In genomic region chr6:22785036-22785435, GRCh38 we compare ENCODE assay signal across 13 cellular contexts.
DNase-seq lines count a peak whose midpoint lies in the region; ATAC-seq and TF ChIP-seq lines count a peak whose summit lies in the region.
"Had no signal": no experiment of that assay in that cellular context is flagged by ENCODE, and none has a peak within 500 bp of the region (broad histone marks: within the 10 kb centered on the region; RNA-seq: fewer than 3 reads in every experiment).

No MANE protein-coding gene starts in this region.

- peaks cover 3% of the 10 kb centered on the region for H3K36me3 Mint-ChIP-seq in nephron progenitor cell (ENCODE audit: low read depth)
- H3K36me3 Mint-ChIP-seq: immature natural killer cell had no signal

- H3K27ac Mint-ChIP-seq in nephron progenitor cell, result peak overlapping the region; percentile 46
- H3K27ac Mint-ChIP-seq: immature natural killer cell; stimulated activated naive CD8-positive, alpha-beta T cell treated with anti-CD3 and anti-CD28 coated beads, Interleukin-15, amount 100 ng/mL, for 72 hours had no signal

- no peak overlapping the region for H3K4me3 Mint-ChIP-seq in nephron progenitor cell
- H3K4me3 Mint-ChIP-seq: immature natural killer cell; stimulated activated naive CD8-positive, alpha-beta T cell treated with anti-CD3 and anti-CD28 coated beads, Interleukin-15, amount 100 ng/mL, for 72 hours had no signal

- no peak for ATAC-seq in HG02981 (IDR thresholded peaks at IDR 0.05; ENCODE audit: unreplicated experiment)
- ATAC-seq: stimulated activated naive CD8-positive, alpha-beta T cell treated with anti-CD3 and anti-CD28 coated beads, Interleukin-15, amount 100 ng/mL, for 72 hours had no signal

- peaks cover 34% of the 10 kb centered on the region for H3K4me1 Mint-ChIP-seq in nephron progenitor cell
- H3K4me1 Mint-ChIP-seq: immature natural killer cell; stimulated activated naive CD8-positive, alpha-beta T cell treated with anti-CD3 and anti-CD28 coated beads, Interleukin-15, amount 100 ng/mL, for 72 hours had no signal

- TF ChIP-seq CTCF in nephron progenitor cell (IDR thresholded peaks at IDR 0.05), result no peak

- H3K9me3 Mint-ChIP-seq in nephron progenitor cell, result peaks cover 13% of the 10 kb centered on the region

- H3K27me3 Mint-ChIP-seq in nephron progenitor cell (ENCODE audit: low read depth, poor library complexity), result no peaks in the 10 kb centered on the region
- H3K27me3 Mint-ChIP-seq: stimulated activated naive CD8-positive, alpha-beta T cell treated with anti-CD3 and anti-CD28 coated beads, Interleukin-15, amount 100 ng/mL, for 72 hours had no signal

- DNase-seq in COLO829 (ENCODE audit: low spot score), result peak; percentile 94
- DNase-seq in NCI-H345 (lab: John Stamatoyannopoulos, UW), result peak; percentile 51
- DNase-seq in epidermal melanocyte (ENCODE audit: insufficient read length, low spot score), result peak; percentile 69
- peak; percentile 5 for DNase-seq in nephron progenitor cell
- no peak for DNase-seq in NCI-H1930 (lab: John Stamatoyannopoulos, UW)
- DNase-seq in SKM-1 (lab: John Stamatoyannopoulos, UW; ENCODE audit: unreplicated experiment), result no peak
- no peak for DNase-seq in dermis blood vessel endothelial cell
- DNase-seq: BE2C; immature natural killer cell; NCI-H524 treated with DMSO at 0.1 percent for 48 hours; SIG-M5; stimulated activated naive CD8-positive, alpha-beta T cell treated with anti-CD3 and anti-CD28 coated beads, Interleukin-15, amount 100 ng/mL, for 72 hours had no signal

Comparison
In these comparisons a context has a peak if more than half of its experiments do, and no peak if none do; other contexts are left out.
1. DNase-seq: peak in COLO829 (single experiment), NCI-H345 (single experiment), epidermal melanocyte (single experiment) and nephron progenitor cell (single experiment); none in NCI-H1930 (0 of 2), SKM-1 (single experiment) and dermis blood vessel endothelial cell (single experiment).